ENCODE assay signal across 15 cellular contexts in genomic region chr14:93019970-93020369, GRCh38.
DNase-seq lines count a peak whose midpoint lies in the region; ATAC-seq, FAIRE-seq and TF ChIP-seq lines count a peak whose summit lies in the region.
"Had no signal": no experiment of that assay in that cellular context is flagged by ENCODE, and none has a peak within 500 bp of the region (broad histone marks: within the 10 kb centered on the region; RNA-seq: fewer than 3 reads in every experiment).

No MANE protein-coding gene starts in this region.

- peaks cover 0 to 63% (median 52%) of the 10 kb centered on the region in 4 donors for H3K4me1 ChIP-seq in sigmoid colon
- H3K4me1 ChIP-seq in small intestine (ENCODE audit: control insufficient read depth in 2 of 2, insufficient read depth in 1 of 2, low read depth in 1 of 2, low read length in 1 of 2): peaks cover 4 to 6% of the 10 kb centered on the region in 2 donors
- H3K4me1 ChIP-seq: suprapubic skin had no signal

- no peak for TF ChIP-seq POLR2A in sigmoid colon (IDR thresholded peaks at IDR 0.05)

- H3K27me3 ChIP-seq in sigmoid colon (no peaks in the 10 kb centered on the region), small intestine (ENCODE audit: control insufficient read depth in 2 of 2, insufficient read depth in 2 of 2, low read length in 2 of 2) (no peaks in the 10 kb centered on the region)
- H3K27me3 ChIP-seq: neutrophil, suprapubic skin had no signal

- TF ChIP-seq EP300 in sigmoid colon (IDR thresholded peaks at IDR 0.05): peak in 1 of 4 donors; percentile 35

- H3K9me3 ChIP-seq in sigmoid colon: no peaks in the 10 kb centered on the region
- H3K9me3 ChIP-seq in small intestine (ENCODE audit: control insufficient read depth, low read depth): no peaks in the 10 kb centered on the region
- H3K9me3 ChIP-seq: neutrophil, suprapubic skin had no signal

- no peak for TF ChIP-seq CTCF in sigmoid colon (IDR thresholded peaks at IDR 0.05)

- H3K36me3 ChIP-seq in sigmoid colon (peaks cover 0 to 14% (median 7%) of the 10 kb centered on the region in 4 donors), small intestine (ENCODE audit: control insufficient read depth in 2 of 2, insufficient read depth in 2 of 2, low read length in 2 of 2) (peaks cover 0 to 2% of the 10 kb centered on the region in 2 donors)
- H3K36me3 ChIP-seq: suprapubic skin had no signal

- ATAC-seq in HG02840 (IDR thresholded peaks at IDR 0.05; ENCODE audit: low FRiP score, unreplicated experiment): no peak

- FAIRE-seq in small intestine (lab: Jason Lieb, UNC): no peak
- FAIRE-seq: astrocyte, GM18507 had no signal

- H3K4me3 ChIP-seq in sigmoid colon (no peak overlapping the region), small intestine (ENCODE audit: low read depth in 1 of 2, low read length in 2 of 2) (no peak overlapping the region)
- H3K4me3 ChIP-seq: SK-N-MC, suprapubic skin had no signal

- DNase-seq in COLO829 (ENCODE audit: low spot score) (peak; percentile 67), caudate nucleus (lab: John Stamatoyannopoulos, UW) (peak in 58 of 61 donors; percentile 35 to 93 (median 76)), left kidney (ENCODE audit: low read depth, low spot score) (peak; percentile 51), sigmoid colon (peak; percentile 79), DMS79 (lab: John Stamatoyannopoulos, UW) (no peak), small intestine (no peak), HT-29 (ENCODE audit: low spot score) (no peak)
- DNase-seq: DMS 273 treated with DMSO at 0.1 percent for 48 hours, NCI-H146 had no signal

- 85 to 88% methylated on average over 8 of the region's 8 CpGs for WGBS in sigmoid colon, 2 donors
- 45 to 58% (median 48%) methylated on average over 8 of the region's 8 CpGs for WGBS in small intestine, 3 donors

- intact Hi-C loops in sigmoid colon (cut with DNase I): no loop called here

- H3K27ac ChIP-seq in caudate nucleus (ENCODE audit: low read depth, low read length) (peak overlapping the region; percentile 95), sigmoid colon (peak overlapping the region; percentile 77 to 87 (median 85)), small intestine (ENCODE audit: low read depth in 1 of 2, low read length in 1 of 2) (no peak overlapping the region)
- H3K27ac ChIP-seq: neutrophil, SK-N-MC, suprapubic skin had no signal

Comparison
In these comparisons a context has a peak if more than half of its experiments do, and no peak if none do; other contexts are left out.
1. DNase-seq: peak in COLO829 (single experiment), caudate nucleus (58 of 61), left kidney (single experiment) and sigmoid colon (single experiment); none in DMS79 (single experiment), small intestine (single experiment) and HT-29 (single experiment).
2. H3K27ac ChIP-seq: peak in caudate nucleus (single experiment) and sigmoid colon (4 of 4); none in small intestine (0 of 2).